16 cellular contexts compared by ENCODE assay signal in the genomic region with DNA sequence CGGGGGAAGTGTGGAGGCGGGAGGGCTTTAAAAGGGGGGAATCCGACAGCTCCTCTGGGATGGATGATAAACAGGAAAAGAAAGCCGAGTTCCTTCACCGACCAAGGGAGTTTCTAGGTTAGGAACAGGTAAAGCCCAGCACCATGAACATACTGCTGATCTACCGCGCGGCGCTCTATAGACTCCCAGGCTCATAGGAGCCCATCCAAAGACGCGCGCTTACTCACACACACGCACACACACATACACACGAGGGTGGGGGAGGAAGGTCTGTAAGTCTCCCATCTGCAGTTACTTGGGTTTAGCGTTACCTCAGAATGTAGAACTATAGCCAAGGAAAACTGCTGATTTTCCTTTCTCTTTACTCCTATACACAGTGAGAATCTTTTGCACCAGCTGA. TPM values are rescaled to one million over a fixed set of nuclear protein-coding genes. Genes with fewer than 3 reads are reported as not detected.
DNase-seq lines count a peak whose midpoint lies in the region; ATAC-seq, FAIRE-seq and TF ChIP-seq lines count a peak whose summit lies in the region.
"Had no signal": no experiment of that assay in that cellular context is flagged by ENCODE, and none has a peak within 500 bp of the region (broad histone marks: within the 10 kb centered on the region; RNA-seq: fewer than 3 reads in every experiment).

No MANE protein-coding gene starts in this region.

- peak overlapping the region; percentile 79 to 94 (median 88) for H3K4me3 Mint-ChIP-seq in brain
- H3K4me3 Mint-ChIP-seq in stimulated activated naive B cell treated with anti-CD40 and anti-IgM and Interleukin-4, amounts not matched to agents 10 μg/mL and 1 μg/mL and 100 μg/mL, for 72 hours = no peak overlapping the region
- H3K4me3 Mint-ChIP-seq: activated naive CD8-positive, alpha-beta T cell treated with anti-CD3 and anti-CD28 coated beads, Interleukin-2, amount 10 ng/mL, durations not matched to agents 7 days and 5 days had no signal

- no peak for TF ChIP-seq CTCF in brain (conservative IDR thresholded peaks at IDR 0.05)
- no peak for TF ChIP-seq CTCF in D721Med (IDR thresholded peaks at IDR 0.05; ENCODE audit: insufficient read depth, missing control alignments)

- peaks cover 61% of the 10 kb centered on the region for H3K27me3 Mint-ChIP-seq in brain
- H3K27me3 Mint-ChIP-seq in stimulated activated naive B cell treated with anti-CD40 and anti-IgM and Interleukin-4, amounts not matched to agents 10 μg/mL and 1 μg/mL and 100 μg/mL, for 72 hours = peaks cover 72% of the 10 kb centered on the region in 2 donors

- FAIRE-seq in D721Med (lab: Jason Lieb, UNC) = no peak
- FAIRE-seq: endothelial cell of umbilical vein, K562 had no signal

- no peak for ATAC-seq in stimulated activated naive B cell treated with anti-CD40 and anti-IgM and Interleukin-4, amounts not matched to agents 10 μg/mL and 1 μg/mL and 100 μg/mL, for 72 hours (replicated peaks)
- ATAC-seq in esophagus mucosa = no peak
- ATAC-seq in GM18511 (IDR thresholded peaks at IDR 0.05; ENCODE audit: unreplicated experiment) = no peak
- ATAC-seq: K562, left lobe of liver had no signal

- no peaks in the 10 kb centered on the region for H3K36me3 Mint-ChIP-seq in brain
- no peaks in the 10 kb centered on the region for H3K36me3 Mint-ChIP-seq in stimulated activated naive B cell treated with anti-CD40 and anti-IgM and Interleukin-4, amounts not matched to agents 10 μg/mL and 1 μg/mL and 100 μg/mL, for 72 hours

- H3K9me3 Mint-ChIP-seq in brain = peaks cover 3 to 15% (median 10%) of the 10 kb centered on the region in 5 experiments
- H3K9me3 Mint-ChIP-seq in stimulated activated naive B cell treated with anti-CD40 and anti-IgM and Interleukin-4, amounts not matched to agents 10 μg/mL and 1 μg/mL and 100 μg/mL, for 72 hours = peaks cover 9 to 11% of the 10 kb centered on the region in 2 donors

- H3K4me1 Mint-ChIP-seq in brain = peaks cover 41% of the 10 kb centered on the region
- peaks cover 8 to 39% of the 10 kb centered on the region in 2 donors for H3K4me1 Mint-ChIP-seq in stimulated activated naive B cell treated with anti-CD40 and anti-IgM and Interleukin-4, amounts not matched to agents 10 μg/mL and 1 μg/mL and 100 μg/mL, for 72 hours

- H3K27ac Mint-ChIP-seq in brain = peak overlapping the region in 2 of 5 experiments; percentile 51 to 86
- peak overlapping the region; percentile 20 for H3K27ac Mint-ChIP-seq in stimulated activated naive B cell treated with anti-CD40 and anti-IgM and Interleukin-4, amounts not matched to agents 10 μg/mL and 1 μg/mL and 100 μg/mL, for 72 hours
- H3K27ac Mint-ChIP-seq: activated naive CD8-positive, alpha-beta T cell treated with anti-CD3 and anti-CD28 coated beads, Interleukin-2, amount 10 ng/mL, durations not matched to agents 7 days and 5 days had no signal

- DNase-seq in NCI-H748 (lab: John Stamatoyannopoulos, UW; ENCODE audit: unreplicated experiment) (peak; percentile 5), NCI-H748 treated with DMSO at 0.1 percent for 48 hours (lab: John Stamatoyannopoulos, UW) (no peak), kidney tubule cell (ENCODE audit: low spot score) (peak; percentile 5), D721Med (ENCODE audit: insufficient read length, low spot score) (no peak)
- DNase-seq in stimulated activated naive B cell treated with anti-CD40 and anti-IgM and Interleukin-4, amounts not matched to agents 10 μg/mL and 1 μg/mL and 100 μg/mL, for 72 hours = no peak
- DNase-seq: activated CD4-positive, alpha-beta T cell treated with anti-CD3 and anti-CD28 coated beads, Interleukin-2, amount 50 U/mL, for 48 hours; activated naive CD8-positive, alpha-beta T cell treated with anti-CD3 and anti-CD28 coated beads, Interleukin-2, amount 10 ng/mL, durations not matched to agents 7 days and 5 days; GF-D8; NCI-H69; right cardiac atrium had no signal

RNA-seq across cellular contexts. Expression of a gene that starts 2.6 kb away (rescaled TPM):
- polyA plus RNA-seq in brain (ENCODE audit: insufficient read depth, low read depth, low replicate concordance) = 1.5 TPM
- not detected for total RNA-seq in esophagus mucosa
- total RNA-seq: activated naive CD8-positive, alpha-beta T cell treated with anti-CD3 and anti-CD28 coated beads, Interleukin-2, amount 10 ng/mL, durations not matched to agents 7 days and 5 days; endothelial cell of umbilical vein; K562; left lobe of liver had no signal
- polyA plus RNA-seq: endothelial cell of umbilical vein, K562 had no signal

Comparison
In these comparisons a context has a peak if more than half of its experiments do, and no peak if none do; other contexts are left out.
1. DNase-seq: peak in NCI-H748 (single experiment) and kidney tubule cell (single experiment); none in NCI-H748 treated with DMSO at 0.1 percent for 48 hours (single experiment), stimulated activated naive B cell treated with anti-CD40 and anti-IgM and Interleukin-4, amounts not matched to agents 10 μg/mL and 1 μg/mL and 100 μg/mL, for 72 hours (single experiment) and D721Med (single experiment).
2. H3K4me3 Mint-ChIP-seq: peak in brain (5 of 5); none in stimulated activated naive B cell treated with anti-CD40 and anti-IgM and Interleukin-4, amounts not matched to agents 10 μg/mL and 1 μg/mL and 100 μg/mL, for 72 hours (0 of 2).